In genomic region chr21:6075627-6076208, GRCh38 we compare ENCODE assay signal across 7 cellular contexts.
DNase-seq lines count a peak whose midpoint lies in the region; ATAC-seq, FAIRE-seq and TF ChIP-seq lines count a peak whose summit lies in the region.
"Not testable (repeated sequence)": the region's sequence is repeated elsewhere in the genome, so short reads cannot be mapped to it uniquely, and the experiment has no call there.

No MANE protein-coding gene starts in this region.

- H3K36me3 ChIP-seq in body of pancreas (replicated peaks in 1 of 2; ENCODE audit: insufficient read depth in 1 of 2, low read depth in 2 of 2); heart right ventricle; left lung; lower lobe of right lung; pancreas: not testable (repeated sequence)

- FAIRE-seq in pancreas (lab: Jason Lieb, UNC), result not testable (repeated sequence)

- H3K4me1 ChIP-seq in body of pancreas, heart right ventricle, left lung, lower lobe of right lung, pancreas: not testable (repeated sequence)

- H3K27ac ChIP-seq in body of pancreas, heart right ventricle, left lung, lower lobe of right lung, pancreas: not testable (repeated sequence)

- H3K27me3 ChIP-seq in body of pancreas; heart right ventricle; left lung; lower lobe of right lung (ENCODE audit: low read depth); pancreas: not testable (repeated sequence)

- not testable (repeated sequence) for TF ChIP-seq POLR2A in body of pancreas (IDR thresholded peaks at IDR 0.05)

- not testable (repeated sequence) for H3K4me3 ChIP-seq in body of pancreas, heart right ventricle, left lung, lower lobe of right lung, pancreas

- no CpG with 5 or more reads among the region's 24 CpGs for WGBS in body of pancreas, 2 donors
- no CpG with 5 or more reads among the region's 24 CpGs for WGBS in heart right ventricle, 2 donors
- no CpG with 5 or more reads among the region's 24 CpGs for WGBS in pancreas, 2 donors

- H3K9me3 ChIP-seq in body of pancreas, heart right ventricle, left lung, lower lobe of right lung, pancreas: not testable (repeated sequence)

- intact Hi-C loops in body of pancreas (cut with DNase I); heart right ventricle (cut with DNase I); left lung (cut with DNase I); lower lobe of right lung (cut with DNase I); pancreas (cut with DNase I); sciatic nerve (cut with DNase I): not testable (repeated sequence)

- ATAC-seq in body of pancreas (peak; percentile 28), heart right ventricle (peak in 5 of 8 donors; percentile 35 to 46 (median 43)), left lung (peak; percentile 34), lower lobe of right lung (peak; percentile 16 to 46), omental fat pad (ENCODE audit: low FRiP score) (peak; percentile 34), pancreas (peak in 3 of 4 donors; percentile 26 to 64 (median 57)), sciatic nerve (peak; percentile 60)

- not testable (repeated sequence) for DNase-seq in body of pancreas; heart right ventricle; left lung; lower lobe of right lung; omental fat pad (ENCODE audit: low spot score); pancreas; sciatic nerve (ENCODE audit: low spot score)

- not testable (repeated sequence) for TF ChIP-seq CTCF in body of pancreas (IDR thresholded peaks at IDR 0.05); heart right ventricle (IDR thresholded peaks at IDR 0.05); left lung (IDR thresholded peaks at IDR 0.05); lower lobe of right lung (IDR thresholded peaks at IDR 0.05); omental fat pad (IDR thresholded peaks at IDR 0.05); pancreas (IDR thresholded peaks at IDR 0.05)
